8 cellular contexts compared by ENCODE assay signal in genomic region chr20:20860078-20860806, GRCh38.
DNase-seq lines count a peak whose midpoint lies in the region; ATAC-seq lines count a peak whose summit lies in the region.

No MANE protein-coding gene starts in this region.

- DNase-seq in AG08396 (ENCODE audit: low spot score) (peak; percentile 83), NCI-H510A (lab: John Stamatoyannopoulos, UW) (peak; percentile 66), cerebellum (ENCODE audit: low spot score) (peak; percentile 55), left kidney (ENCODE audit: low read depth, low spot score) (peak; percentile 93)
- peak; percentile 86 for DNase-seq in activated CD4-positive, CD25-positive, alpha-beta regulatory T cell treated with anti-CD3 and anti-CD28 coated beads, Interleukin-2, amount 50 U/mL, for 72 hours
- peak; percentile 87 for DNase-seq in stimulated activated CD4-positive, alpha-beta T cell treated with anti-CD3 and anti-CD28 coated beads, Interleukin-4, amount 100 ng/mL, for 1 hour

- ATAC-seq in GM18868 (IDR thresholded peaks at IDR 0.05; ENCODE audit: unreplicated experiment) (peak; percentile 92), HG03442 (IDR thresholded peaks at IDR 0.05; ENCODE audit: unreplicated experiment) (peak; percentile 79)

Comparison
In these comparisons a context has a peak if more than half of its experiments do, and no peak if none do; other contexts are left out.
1. Peak in every context shown above with its lines: DNase-seq and ATAC-seq.